27 cellular contexts compared by ENCODE assay signal in the genomic region with DNA sequence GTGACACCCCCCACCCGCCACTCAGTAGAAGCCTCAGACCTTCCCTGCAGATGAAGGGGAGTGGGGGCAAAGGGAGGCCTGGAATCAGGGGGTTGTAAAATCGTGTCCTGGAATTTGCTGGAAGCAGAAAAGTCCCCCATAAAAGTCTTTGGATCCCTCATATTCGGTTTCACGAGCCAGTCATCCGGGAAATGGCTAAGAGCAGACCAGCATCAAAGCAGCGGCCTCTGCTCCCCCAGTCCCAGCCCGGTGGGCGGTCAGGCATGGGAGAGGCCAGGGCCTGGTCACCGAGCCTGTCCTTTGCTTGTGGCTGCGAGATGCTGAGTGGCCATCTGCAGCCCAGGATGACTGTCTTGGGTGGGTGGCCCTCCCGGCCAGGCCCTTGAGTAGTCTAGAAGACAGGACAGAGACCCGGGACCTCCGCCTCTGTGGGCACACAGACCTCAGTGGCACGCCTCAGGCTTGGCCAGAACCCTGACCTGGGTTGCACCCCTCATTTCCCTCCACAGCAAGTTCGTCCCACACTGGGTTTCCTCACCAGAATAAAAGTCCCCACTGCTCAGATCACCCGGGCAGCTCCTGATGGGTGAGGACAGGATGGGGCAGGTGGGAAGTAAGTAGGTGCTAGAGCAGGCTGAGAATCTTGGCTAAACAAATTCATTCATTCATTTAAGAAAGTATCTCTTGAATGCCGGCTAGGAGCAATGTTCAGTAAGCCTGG.
"Had no signal": no experiment of that assay in that cellular context is flagged by ENCODE, and none has a peak within 500 bp of the region (broad histone marks: within the 10 kb centered on the region; RNA-seq: fewer than 3 reads in every experiment).

No MANE protein-coding gene starts in this region.

- H3K9me3 ChIP-seq: colonic mucosa, gastrocnemius medialis, left lung, ovary, right atrium auricular region, sigmoid colon, testis, tibial artery had no signal

- H3K36me3 Mint-ChIP-seq: naive thymus-derived CD4-positive, alpha-beta T cell; stimulated activated memory B cell treated with anti-CD40 and anti-IgM and Interleukin-4, amounts not matched to agents 10 μg/mL and 1 μg/mL and 100 μg/mL, for 72 hours; type B pancreatic cell had no signal

- H3K9me3 Mint-ChIP-seq: dendritic cell treated with granulocyte-macrophage colony-stimulating factor and Interleukin-4, amounts not matched to agents 40 ng/mL and 50 ng/mL, for 4 days; endodermal cell; naive thymus-derived CD4-positive, alpha-beta T cell; nephron; stimulated activated memory B cell treated with anti-CD40 and anti-IgM and Interleukin-4, amounts not matched to agents 10 μg/mL and 1 μg/mL and 100 μg/mL, for 72 hours; type B pancreatic cell had no signal

- H3K4me3 ChIP-seq: colonic mucosa, gastrocnemius medialis, left lung, ovary, right atrium auricular region, sigmoid colon, testis, tibial artery had no signal

- DNase-seq: colonic mucosa; effector CD8-positive, alpha-beta T cell; endodermal cell; foreskin fibroblast; gastrocnemius medialis; head of caudate nucleus; left lung; mammary epithelial cell; mesendoderm; midbrain; naive thymus-derived CD4-positive, alpha-beta T cell; occipital lobe; ovary; sigmoid colon; stimulated activated CD4-positive, alpha-beta T cell treated with anti-CD3 and anti-CD28 coated beads, Interleukin-4, amount 100 ng/mL, for 4 hours; stimulated activated naive CD8-positive, alpha-beta T cell treated with anti-CD3 and anti-CD28 coated beads, Interleukin-15, Interleukin-2, amounts not matched to agents 100 U/mL and 50 U/mL, for 24 hours; substantia nigra; testis; tibial artery had no signal

- FAIRE-seq: keratinocyte had no signal

- H3K4me1 ChIP-seq: colonic mucosa, gastrocnemius medialis, left lung had no signal

- ATAC-seq: esophagus mucosa; gastrocnemius medialis; left lung; naive thymus-derived CD4-positive, alpha-beta T cell; stimulated activated memory B cell treated with anti-CD40 and anti-IgM and Interleukin-4, amounts not matched to agents 10 μg/mL and 1 μg/mL and 100 μg/mL, for 72 hours; stimulated activated naive CD8-positive, alpha-beta T cell treated with anti-CD3 and anti-CD28 coated beads, Interleukin-15, Interleukin-2, amounts not matched to agents 100 U/mL and 50 U/mL, for 24 hours had no signal

- H3K27ac ChIP-seq: colonic mucosa, epithelial cell of prostate, gastrocnemius medialis, left lung, ovary, right atrium auricular region, sigmoid colon, testis, tibial artery had no signal

- H3K27me3 ChIP-seq: colonic mucosa, gastrocnemius medialis, ovary, right atrium auricular region, testis had no signal

- H3K4me3 Mint-ChIP-seq: dendritic cell treated with granulocyte-macrophage colony-stimulating factor and Interleukin-4, amounts not matched to agents 40 ng/mL and 50 ng/mL, for 4 days; endodermal cell; nephron; stimulated activated memory B cell treated with anti-CD40 and anti-IgM and Interleukin-4, amounts not matched to agents 10 μg/mL and 1 μg/mL and 100 μg/mL, for 72 hours; type B pancreatic cell had no signal

- H3K27ac Mint-ChIP-seq: dendritic cell treated with granulocyte-macrophage colony-stimulating factor and Interleukin-4, amounts not matched to agents 40 ng/mL and 50 ng/mL, for 4 days; endodermal cell; nephron; stimulated activated memory B cell treated with anti-CD40 and anti-IgM and Interleukin-4, amounts not matched to agents 10 μg/mL and 1 μg/mL and 100 μg/mL, for 72 hours; type B pancreatic cell had no signal

- H3K27me3 Mint-ChIP-seq: stimulated activated memory B cell treated with anti-CD40 and anti-IgM and Interleukin-4, amounts not matched to agents 10 μg/mL and 1 μg/mL and 100 μg/mL, for 72 hours had no signal

- H3K36me3 ChIP-seq: colonic mucosa, gastrocnemius medialis, left lung, ovary, right atrium auricular region, sigmoid colon, tibial artery had no signal
